Comparison of ENCODE assay signal across 8 cellular contexts in the genomic region with DNA sequence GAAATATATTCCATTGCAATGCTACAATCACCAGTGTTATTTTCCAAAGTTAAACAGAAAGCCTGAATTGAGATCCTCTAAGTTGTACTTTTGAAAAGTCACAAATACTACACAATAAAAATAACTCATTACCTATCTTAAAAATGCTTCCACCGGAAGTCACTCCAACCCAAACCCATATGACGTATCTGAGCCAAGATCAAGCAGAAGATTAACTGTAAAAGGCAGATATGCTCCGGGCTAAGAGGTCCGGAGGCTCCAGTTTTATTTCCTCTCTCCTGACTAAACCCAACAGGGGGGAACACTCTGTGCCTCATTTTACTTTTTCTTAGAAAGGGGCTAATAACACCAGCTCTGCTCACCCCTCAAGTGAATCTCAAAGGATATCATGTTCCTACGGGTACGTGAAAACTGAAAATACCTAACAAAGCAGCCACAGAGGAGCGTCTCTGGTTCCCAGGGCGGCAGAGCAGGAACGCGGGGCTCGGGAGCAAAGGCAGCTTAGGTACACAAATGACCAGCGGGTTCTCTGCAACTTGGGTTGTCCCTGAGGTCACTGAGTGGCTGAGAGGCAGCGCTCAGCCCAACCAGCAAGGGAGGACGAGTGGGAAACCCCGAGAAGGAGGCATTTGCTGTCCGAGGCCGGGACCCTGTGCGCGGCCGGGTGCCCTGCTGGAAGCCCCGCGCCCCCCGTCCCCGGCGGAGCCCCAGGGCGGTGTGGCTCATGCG. TPM values are rescaled to one million over a fixed set of nuclear protein-coding genes. Genes with fewer than 3 reads are reported as not detected.
A peak's percentile ranks its signal among the peaks of the same experiment; 100 is the strongest.
DNase-seq lines count a peak whose midpoint lies in the region; ATAC-seq, FAIRE-seq and TF ChIP-seq lines count a peak whose summit lies in the region.

No MANE protein-coding gene starts in this region.

- peaks cover 6% of the 10 kb centered on the region for H3K4me1 ChIP-seq in ovary (ENCODE audit: insufficient read depth)

- no peak for TF ChIP-seq CTCF in activated CD8-positive, alpha-beta T cell treated with anti-CD3 and anti-CD28 coated beads for 36 hours (IDR thresholded peaks at IDR 0.05)
- TF ChIP-seq CTCF in ovary (IDR thresholded peaks at IDR 0.05), result no peak

- ATAC-seq in HG03439 (IDR thresholded peaks at IDR 0.05; ENCODE audit: unreplicated experiment), result peak; percentile 20
- ATAC-seq in activated CD8-positive, alpha-beta T cell treated with anti-CD3 and anti-CD28 coated beads for 36 hours, result peak; percentile 31
- no peak for ATAC-seq in GM19324 (IDR thresholded peaks at IDR 0.05; ENCODE audit: low FRiP score, unreplicated experiment)

- peaks cover 15% of the 10 kb centered on the region for H3K27me3 Mint-ChIP-seq in activated CD8-positive, alpha-beta T cell treated with anti-CD3 and anti-CD28 coated beads for 36 hours

- H3K27ac Mint-ChIP-seq in activated CD8-positive, alpha-beta T cell treated with anti-CD3 and anti-CD28 coated beads for 36 hours, result peak overlapping the region; percentile 44

- TF ChIP-seq POLR2A in GM12891 (IDR thresholded peaks at IDR 0.05; ENCODE audit: low read depth, low read length) (no peak), ovary (IDR thresholded peaks at IDR 0.05) (no peak)

- TF ChIP-seq EP300 in ovary (IDR thresholded peaks at IDR 0.05), result no peak

- H3K27me3 ChIP-seq in ovary, result no peaks in the 10 kb centered on the region

- no peaks in the 10 kb centered on the region for H3K9me3 ChIP-seq in ovary

- peak; percentile 38 for FAIRE-seq in GM12891 (lab: Jason Lieb, UNC)

- peak overlapping the region; percentile 72 for H3K4me3 ChIP-seq in ovary

- peak overlapping the region; percentile 82 for H3K4me3 Mint-ChIP-seq in activated CD8-positive, alpha-beta T cell treated with anti-CD3 and anti-CD28 coated beads for 36 hours

- H3K36me3 ChIP-seq in ovary, result no peaks in the 10 kb centered on the region

- H3K4me1 Mint-ChIP-seq in activated CD8-positive, alpha-beta T cell treated with anti-CD3 and anti-CD28 coated beads for 36 hours (ENCODE audit: low read depth), result peaks cover 17% of the 10 kb centered on the region

- intact Hi-C loops in activated CD8-positive, alpha-beta T cell treated with anti-CD3 and anti-CD28 coated beads for 36 hours (cut with micrococcal nuclease), result no loop called here
- intact Hi-C loops in ovary (cut with DNase I), result no loop called here

- POLR2A ChIA-PET in activated CD8-positive, alpha-beta T cell treated with anti-CD3 and anti-CD28 coated beads for 36 hours (lab: Charles Lee), result interaction anchor here (1.8 kb wide), 1 partner anchor 9 kb away, joined by 3 read pairs; no protein-coding TSS in a partner anchor

- peak; percentile 45 for DNase-seq in AG08396 (ENCODE audit: low spot score)
- DNase-seq in GM12891 (ENCODE audit: insufficient read length, low spot score), result peak; percentile 37
- peak; percentile 11 for DNase-seq in activated CD8-positive, alpha-beta T cell treated with anti-CD3 and anti-CD28 coated beads for 36 hours
- peak; percentile 39 for DNase-seq in glomerular visceral epithelial cell (ENCODE audit: extremely low spot score)
- DNase-seq in ovary, result peak in 1 of 5 donors; percentile 42
- DNase-seq in NCI-H2227 treated with DMSO at 0.1 percent for 48 hours (lab: John Stamatoyannopoulos, UW), result no peak

- H3K27ac ChIP-seq in ovary, result peak overlapping the region; percentile 66 to 95

- H3K36me3 Mint-ChIP-seq in activated CD8-positive, alpha-beta T cell treated with anti-CD3 and anti-CD28 coated beads for 36 hours (ENCODE audit: low read depth), result peaks cover 6% of the 10 kb centered on the region

- 1 to 4% (median 1%) methylated on average over 21 to 27 of the region's 27 CpGs for WGBS in ovary, 3 donors

- CTCF ChIA-PET in activated CD8-positive, alpha-beta T cell treated with anti-CD3 and anti-CD28 coated beads for 36 hours (lab: Charles Lee), result no interaction called here

- no peaks in the 10 kb centered on the region for H3K9me3 Mint-ChIP-seq in activated CD8-positive, alpha-beta T cell treated with anti-CD3 and anti-CD28 coated beads for 36 hours

TF ChIP-seq in GM12891, 5 proteins besides CTCF, POLR2A, EP300 and RAD21:
- TF ChIP-seq PAX5 (IDR thresholded peaks at IDR 0.05; ENCODE audit: insufficient read depth, low read length, severe bottlenecking), result no peak
- no peak for TF ChIP-seq POLR2AphosphoS5 (IDR thresholded peaks at IDR 0.05; ENCODE audit: low read depth, low read length)
- no peak for TF ChIP-seq SPI1 (IDR thresholded peaks at IDR 0.05; ENCODE audit: low read depth, low read length)
- TF ChIP-seq POU2F2 (IDR thresholded peaks at IDR 0.05; ENCODE audit: low read depth, low read length), result no peak
- TF ChIP-seq TAF1 (IDR thresholded peaks at IDR 0.05; ENCODE audit: low read depth, low read length), result no peak

RNA-seq across cellular contexts. Expression of gene RAB20, which starts 0.8 kb away (rescaled TPM):
- polyA plus RNA-seq in GM12891 (2012; ENCODE audit: low read depth, missing spikeins), result 24.1 TPM
- total RNA-seq in activated CD8-positive, alpha-beta T cell treated with anti-CD3 and anti-CD28 coated beads for 36 hours, result 10 to 100 TPM; 10.3 to 11.1 TPM
- 10 to 100 TPM; 14.5 to 32.6 (median 25.8) TPM for total RNA-seq in ovary
- 10 to 100 TPM; 18.4 to 20.7 TPM for polyA plus RNA-seq in ovary

RNA-seq across cellular contexts. Expression of gene NAXD, which starts 54.6 kb away (rescaled TPM):
- 28.0 TPM for polyA plus RNA-seq in GM12891 (2012; ENCODE audit: low read depth, missing spikeins)
- total RNA-seq in activated CD8-positive, alpha-beta T cell treated with anti-CD3 and anti-CD28 coated beads for 36 hours, result 10 to 100 TPM; 22.7 to 24.8 TPM
- 10 to 100 TPM; 38.1 to 67.1 (median 56.9) TPM for total RNA-seq in ovary
- 10 to 100 TPM; 28.4 to 48.5 TPM for polyA plus RNA-seq in ovary
